ENCODE assay signal across 9 cellular contexts in the genomic region with DNA sequence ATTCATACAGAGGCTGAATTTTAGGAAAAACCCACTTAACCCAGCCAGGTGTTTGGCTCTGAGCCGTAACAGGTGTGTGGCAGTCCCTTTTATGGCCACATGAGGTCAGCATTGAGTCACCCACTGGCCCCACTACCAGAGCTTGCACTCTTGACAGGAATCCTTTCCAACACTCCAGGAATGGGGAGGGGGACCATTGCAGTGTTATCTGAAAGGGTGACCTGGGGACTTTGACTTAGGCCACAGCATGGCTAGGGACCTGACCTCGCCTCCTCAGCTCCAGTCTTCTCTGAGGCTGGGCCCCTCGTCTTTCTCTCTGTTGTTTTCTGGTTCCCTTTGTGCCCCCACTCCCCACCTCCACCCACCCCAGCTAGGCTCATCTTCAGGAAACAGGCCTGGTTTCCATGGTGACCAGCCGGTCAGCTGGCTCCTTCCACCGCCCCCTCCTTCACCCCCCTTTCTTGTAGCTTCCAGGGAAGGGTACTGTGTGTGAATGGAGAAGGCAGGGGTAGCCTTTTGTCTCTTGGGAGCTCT. TPM values are rescaled to one million over a fixed set of nuclear protein-coding genes. Genes with fewer than 3 reads are reported as not detected.
DNase-seq lines count a peak whose midpoint lies in the region; ATAC-seq and TF ChIP-seq lines count a peak whose summit lies in the region.
"Had no signal": no experiment of that assay in that cellular context is flagged by ENCODE, and none has a peak within 500 bp of the region (broad histone marks: within the 10 kb centered on the region; RNA-seq: fewer than 3 reads in every experiment).

No MANE protein-coding gene starts in this region.

- no peak for TF ChIP-seq EP300 in gastroesophageal sphincter (IDR thresholded peaks at IDR 0.05)

- peaks cover 6% of the 10 kb centered on the region; the same call in 1 of the 2 replicates for H4K20me1 ChIP-seq in GM23338 (replicated peaks; ENCODE audit: insufficient read depth)

- H3F3A ChIP-seq in GM23338 (replicated peaks; ENCODE audit: low read depth): 0 out of 2 replicates have a peak, but pooled peaks cover 19% of the 10 kb centered on the region

- peak; percentile 97 for TF ChIP-seq CTCF in C4-2B (conservative IDR thresholded peaks at IDR 0.05)
- TF ChIP-seq CTCF in GM23338 (conservative IDR thresholded peaks at IDR 0.05; ENCODE audit: low read depth in 2 of 2): peak; percentile 93 to 99
- peak in 3 of 4 experiments; percentile 70 to 89 (median 80) for TF ChIP-seq CTCF in gastroesophageal sphincter (IDR thresholded peaks at IDR 0.05)

- H3K9me3 Mint-ChIP-seq in GM23338: no peaks in the 10 kb centered on the region

- DNase-seq in GM23338 (ENCODE audit: low spot score) (peak; percentile 95), NCI-H82 treated with DMSO at 0.1 percent for 48 hours (lab: John Stamatoyannopoulos, UW; ENCODE audit: unreplicated experiment) (peak; percentile 47), retina (peak; percentile 92), GOT3 (lab: John Stamatoyannopoulos, UW) (no peak)
- DNase-seq in activated T-cell treated with anti-CD3 and anti-CD28 coated beads, Interleukin-2, amount 50 U/mL, for 48 hours: peak; percentile 74 to 79

- peaks cover under 1% of the 10 kb centered on the region; the same call in 2 of the 3 replicates for H3K36me3 Mint-ChIP-seq in GM23338 (ENCODE audit: low read depth)

- peaks cover 19% of the 10 kb centered on the region for H3K27me3 ChIP-seq in GM23338 (ENCODE audit: insufficient read depth)
- H3K27me3 ChIP-seq in gastroesophageal sphincter: peaks cover 53% of the 10 kb centered on the region

- H2AFZ ChIP-seq in GM23338: peak overlapping the region; percentile 16; the same call in 1 of the 2 replicates

- H3K4me1 Mint-ChIP-seq in GM23338: peaks cover 52% of the 10 kb centered on the region

- H3K4me2 ChIP-seq in GM23338: peak overlapping the region; percentile 74

- peak; percentile 17 for ATAC-seq in GM23338
- ATAC-seq in gastroesophageal sphincter: no peak
- ATAC-seq in HG02852 (IDR thresholded peaks at IDR 0.05; ENCODE audit: unreplicated experiment): no peak

- peaks cover 38% of the 10 kb centered on the region for H3K27me3 Mint-ChIP-seq in GM23338 (ENCODE audit: insufficient read depth, low read depth, poor library complexity)

- peak overlapping the region; percentile 28; the same call in 2 of the 3 replicates for H3K4me3 Mint-ChIP-seq in GM23338

- no peak for TF ChIP-seq POLR2A in gastroesophageal sphincter (IDR thresholded peaks at IDR 0.05)

- H3K9me3 ChIP-seq in gastroesophageal sphincter: no peaks in the 10 kb centered on the region

- H3K27ac ChIP-seq in C4-2B: no peak overlapping the region
- no peak overlapping the region for H3K27ac ChIP-seq in GM23338 (ENCODE audit: low read depth)
- H3K27ac ChIP-seq in gastroesophageal sphincter: no peak overlapping the region
- H3K27ac ChIP-seq: skin epidermis had no signal

- H3K36me3 ChIP-seq in GM23338 (ENCODE audit: insufficient read depth): no peaks in the 10 kb centered on the region
- H3K36me3 ChIP-seq in gastroesophageal sphincter: no peaks in the 10 kb centered on the region

- H3K27ac Mint-ChIP-seq in GM23338: no peak overlapping the region

- H3K4me1 ChIP-seq in GM23338 (ENCODE audit: insufficient read depth): peaks cover 27% of the 10 kb centered on the region
- H3K4me1 ChIP-seq in gastroesophageal sphincter: peaks cover 4 to 35% (median 18%) of the 10 kb centered on the region in 3 donors

- no peaks in the 10 kb centered on the region for H3K9me2 ChIP-seq in GM23338 (ENCODE audit: insufficient read depth)

- peaks cover 9% of the 10 kb centered on the region; the same call in 1 of the 2 replicates for H3K79me2 ChIP-seq in GM23338 (replicated peaks; ENCODE audit: insufficient read depth)

- WGBS in gastroesophageal sphincter (ENCODE audit: low coverage in 1 of 2), 2 donors: 0 to 27% methylated on average over 1 to 4 of the region's 5 CpGs

- H3K4me3 ChIP-seq in GM23338: peak overlapping the region; percentile 39
- no peak overlapping the region for H3K4me3 ChIP-seq in gastroesophageal sphincter
- H3K4me3 ChIP-seq: skin epidermis had no signal

TF ChIP-seq in GM23338, 12 proteins besides CTCF, POLR2A, EP300 and RAD21 (continues in another document):
- TF ChIP-seq ZNF331 (CRISPR knock-in tag; IDR thresholded peaks at IDR 0.05; ENCODE audit: low read depth) (no peak), EZH2phosphoT487 (IDR thresholded peaks at IDR 0.05; ENCODE audit: unreplicated experiment) (no peak), ZNF114 (CRISPR knock-in tag; IDR thresholded peaks at IDR 0.05) (no peak), JUNB (IDR thresholded peaks at IDR 0.05; ENCODE audit: unreplicated experiment) (no peak), CREB1 (CRISPR knock-in tag; IDR thresholded peaks at IDR 0.05; ENCODE audit: low read depth) (no peak)
- TF ChIP-seq, protein P1, sequence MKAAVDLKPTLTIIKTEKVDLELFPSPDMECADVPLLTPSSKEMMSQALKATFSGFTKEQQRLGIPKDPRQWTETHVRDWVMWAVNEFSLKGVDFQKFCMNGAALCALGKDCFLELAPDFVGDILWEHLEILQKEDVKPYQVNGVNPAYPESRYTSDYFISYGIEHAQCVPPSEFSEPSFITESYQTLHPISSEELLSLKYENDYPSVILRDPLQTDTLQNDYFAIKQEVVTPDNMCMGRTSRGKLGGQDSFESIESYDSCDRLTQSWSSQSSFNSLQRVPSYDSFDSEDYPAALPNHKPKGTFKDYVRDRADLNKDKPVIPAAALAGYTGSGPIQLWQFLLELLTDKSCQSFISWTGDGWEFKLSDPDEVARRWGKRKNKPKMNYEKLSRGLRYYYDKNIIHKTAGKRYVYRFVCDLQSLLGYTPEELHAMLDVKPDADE (IDR thresholded peaks at IDR 0.05): no peak

RNA-seq across cellular contexts. Expression of a gene that starts 2.1 kb away (rescaled TPM):
- 11.5 and 14.6 TPM in 2 replicates for total RNA-seq in GM23338 (2014; rRNA removed; shearing (Covaris generic))
- polyA plus RNA-seq in GM23338 (2016; fragmentation: Nextera tagmentation; extraction: Ambion mirVana): 0.91 and 1.5 TPM in 2 replicates
- total RNA-seq in gastroesophageal sphincter: under 1 TPM in 2 of 4 donors, not detected in 2; 0.27 to 0.69 TPM

RNA-seq across cellular contexts. Expression of a gene that starts 2.8 kb away (rescaled TPM):
- 19.8 and 25.9 TPM in 2 replicates for total RNA-seq in GM23338 (2014; rRNA removed; shearing (Covaris generic))
- 12.8 and 14.6 TPM in 2 replicates for polyA plus RNA-seq in GM23338 (2016; fragmentation: Nextera tagmentation; extraction: Ambion mirVana)
- total RNA-seq in gastroesophageal sphincter: 10 to 100 TPM in 1 of 4 donors, 1 to 10 TPM in 3; 4.2 to 13.4 (median 5.7) TPM

RNA-seq across cellular contexts. Expression of a gene that starts 10.8 kb away (rescaled TPM):
- total RNA-seq in GM23338 (2014; rRNA removed; shearing (Covaris generic)): 30.5 and 30.9 TPM in 2 replicates
- 14.0 and 14.7 TPM in 2 replicates for polyA plus RNA-seq in GM23338 (2016; fragmentation: Nextera tagmentation; extraction: Ambion mirVana)
- total RNA-seq in gastroesophageal sphincter: 10 to 100 TPM; 21.3 to 34.0 (median 25.6) TPM

RNA-seq across cellular contexts. Expression of a gene that starts 21.3 kb away (rescaled TPM):
- 2,361 and 2,444 TPM in 2 replicates for total RNA-seq in GM23338 (2014; rRNA removed; shearing (Covaris generic))
- polyA plus RNA-seq in GM23338 (2016; fragmentation: Nextera tagmentation; extraction: Ambion mirVana): 1,345 and 1,425 TPM in 2 replicates
- 100 to 1,000 TPM; 553 to 749 (median 626) TPM for total RNA-seq in gastroesophageal sphincter

RNA-seq across cellular contexts. Expression of a gene that starts 44.8 kb away (rescaled TPM):
- 149 and 169 TPM in 2 replicates for total RNA-seq in GM23338 (2014; rRNA removed; shearing (Covaris generic))
- polyA plus RNA-seq in GM23338 (2016; fragmentation: Nextera tagmentation; extraction: Ambion mirVana): 67.6 and 73.1 TPM in 2 replicates
- total RNA-seq in gastroesophageal sphincter: 100 to 1,000 TPM; 101 to 281 (median 134) TPM
